7 cellular contexts compared by ENCODE assay signal in the genomic region with DNA sequence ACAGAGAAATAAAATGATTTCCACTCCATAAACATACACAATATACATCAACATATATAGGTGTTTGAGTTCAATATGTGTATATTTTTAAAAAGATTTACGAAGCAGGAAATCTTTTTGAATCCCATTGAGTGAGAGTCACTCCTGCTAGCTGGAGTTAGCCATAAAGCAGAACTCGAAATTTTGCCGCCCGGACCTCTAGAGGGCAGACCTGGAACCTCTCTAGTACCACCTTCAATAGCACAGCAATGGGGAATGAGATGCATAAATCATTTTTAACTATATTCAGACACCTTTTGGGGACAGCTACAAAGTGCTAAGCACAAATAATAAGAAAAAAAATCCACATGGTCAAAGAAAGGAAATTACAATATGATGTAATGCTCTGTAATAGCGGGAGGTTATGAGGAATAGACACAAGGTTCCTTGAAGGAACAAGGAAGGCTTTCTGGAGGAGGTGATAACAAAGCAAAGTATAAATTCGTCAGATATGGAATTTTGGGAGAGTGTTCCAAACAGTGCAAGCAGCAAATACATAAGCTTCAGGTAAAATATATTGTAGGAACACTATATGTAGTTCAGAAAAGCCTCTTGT.
A peak's percentile ranks its signal among the peaks of the same experiment; 100 is the strongest.
DNase-seq lines count a peak whose midpoint lies in the region; ATAC-seq and TF ChIP-seq lines count a peak whose summit lies in the region.

No MANE protein-coding gene starts in this region.

- H3K36me3 ChIP-seq in iPS DF 6.9 (ENCODE audit: control insufficient read depth, insufficient read depth, low read length), result no peaks in the 10 kb centered on the region

- H3K27me3 Mint-ChIP-seq in naive thymus-derived CD8-positive, alpha-beta T cell, result no peaks in the 10 kb centered on the region
- no peaks in the 10 kb centered on the region for H3K27me3 Mint-ChIP-seq in activated CD4-positive, alpha-beta memory T cell treated with anti-CD3 and anti-CD28 coated beads for 36 hours

- DNase-seq in UCSD-AML1 (lab: John Stamatoyannopoulos, UW; ENCODE audit: unreplicated experiment) (peak; percentile 31), iPS DF 6.9 (ENCODE audit: low read depth, low spot score) (peak; percentile 7)
- no peak for DNase-seq in naive thymus-derived CD8-positive, alpha-beta T cell
- no peak for DNase-seq in activated CD4-positive, alpha-beta memory T cell treated with anti-CD3 and anti-CD28 coated beads for 36 hours

- peaks cover 0 to 10% (median 0%) of the 10 kb centered on the region in 9 donors for H3K9me3 Mint-ChIP-seq in naive thymus-derived CD8-positive, alpha-beta T cell
- H3K9me3 Mint-ChIP-seq in activated CD4-positive, alpha-beta memory T cell treated with anti-CD3 and anti-CD28 coated beads for 36 hours, result peaks cover 4% of the 10 kb centered on the region

- CTCF ChIA-PET in activated CD4-positive, alpha-beta memory T cell treated with anti-CD3 and anti-CD28 coated beads for 36 hours (lab: Charles Lee), result no interaction called here

- no peak overlapping the region for H3K27ac Mint-ChIP-seq in naive thymus-derived CD8-positive, alpha-beta T cell
- H3K27ac Mint-ChIP-seq in activated CD4-positive, alpha-beta memory T cell treated with anti-CD3 and anti-CD28 coated beads for 36 hours, result no peak overlapping the region

- no peak overlapping the region for H3K4me3 ChIP-seq in iPS DF 6.9 (ENCODE audit: low read length)

- no peak overlapping the region for H3K4me3 Mint-ChIP-seq in naive thymus-derived CD8-positive, alpha-beta T cell
- no peak overlapping the region for H3K4me3 Mint-ChIP-seq in activated CD4-positive, alpha-beta memory T cell treated with anti-CD3 and anti-CD28 coated beads for 36 hours

- WGBS in iPS DF 6.9 (ENCODE audit: insufficient coverage, insufficient read length), result no CpG with 5 or more reads among the region's 6 CpGs

- peak; percentile 87 for ATAC-seq in GM21786 (IDR thresholded peaks at IDR 0.05; ENCODE audit: unreplicated experiment)
- ATAC-seq in naive thymus-derived CD8-positive, alpha-beta T cell, result no peak

- H3K4me1 Mint-ChIP-seq in naive thymus-derived CD8-positive, alpha-beta T cell, result no peaks in the 10 kb centered on the region
- no peaks in the 10 kb centered on the region for H3K4me1 Mint-ChIP-seq in activated CD4-positive, alpha-beta memory T cell treated with anti-CD3 and anti-CD28 coated beads for 36 hours (ENCODE audit: low read depth)

- intact Hi-C loops in activated CD4-positive, alpha-beta memory T cell treated with anti-CD3 and anti-CD28 coated beads for 36 hours (cut with micrococcal nuclease), result no loop called here

- no peak overlapping the region for H3K27ac ChIP-seq in iPS DF 6.9 (ENCODE audit: low read length)

- H3K4me1 ChIP-seq in iPS DF 6.9 (ENCODE audit: control insufficient read depth, insufficient read depth, low read length), result no peaks in the 10 kb centered on the region

- no peaks in the 10 kb centered on the region for H3K27me3 ChIP-seq in iPS DF 6.9 (ENCODE audit: control insufficient read depth, insufficient read depth, low read length)

- POLR2A ChIA-PET in naive thymus-derived CD8-positive, alpha-beta T cell (lab: Charles Lee), result no interaction called here
- POLR2A ChIA-PET in activated CD4-positive, alpha-beta memory T cell treated with anti-CD3 and anti-CD28 coated beads for 36 hours (lab: Charles Lee), result no interaction called here

- peak; percentile 68 for TF ChIP-seq CTCF in GM12872 (IDR thresholded peaks at IDR 0.05; ENCODE audit: insufficient read depth, low read depth, low read length)
- TF ChIP-seq CTCF in LNCAP (IDR thresholded peaks at IDR 0.05), result peak; percentile 69

- no peaks in the 10 kb centered on the region for H3K36me3 Mint-ChIP-seq in naive thymus-derived CD8-positive, alpha-beta T cell
- H3K36me3 Mint-ChIP-seq in activated CD4-positive, alpha-beta memory T cell treated with anti-CD3 and anti-CD28 coated beads for 36 hours, result no peaks in the 10 kb centered on the region

- H3K9me3 ChIP-seq in iPS DF 6.9 (ENCODE audit: control insufficient read depth, insufficient read depth, low read length), result no peaks in the 10 kb centered on the region

Comparison
In these comparisons a context has a peak if more than half of its experiments do, and no peak if none do; other contexts are left out.
1. DNase-seq: peak in UCSD-AML1 (single experiment) and iPS DF 6.9 (single experiment); none in naive thymus-derived CD8-positive, alpha-beta T cell (0 of 10) and activated CD4-positive, alpha-beta memory T cell treated with anti-CD3 and anti-CD28 coated beads for 36 hours (single experiment).